In genomic region chr3:125090649-125091048, GRCh38 we compare ENCODE assay signal across 10 cellular contexts. TPM values are rescaled to one million over a fixed set of nuclear protein-coding genes. Genes with fewer than 3 reads are reported as not detected.
"Had no signal": no experiment of that assay in that cellular context is flagged by ENCODE, and none has a peak within 500 bp of the region (broad histone marks: within the 10 kb centered on the region; RNA-seq: fewer than 3 reads in every experiment).

No MANE protein-coding gene starts in this region.

- H3K4me3 ChIP-seq: K562 had no signal

- H3K27ac ChIP-seq: HL-60, KMS-11 had no signal

- H3K27ac Mint-ChIP-seq: IgD-negative memory B cell had no signal

- FAIRE-seq: HepG2, HTR-8/SVneo, K562 had no signal

- H3K4me2 ChIP-seq: KMS-11 had no signal

- H3K4me1 Mint-ChIP-seq: IgD-negative memory B cell had no signal

- H3K27me3 Mint-ChIP-seq: IgD-negative memory B cell had no signal

- H3K9ac ChIP-seq: KMS-11 had no signal

- DNase-seq: IMR-90, Kasumi-1, KBM-7, KG1 had no signal

- ATAC-seq: HepG2, K562 had no signal

- H3K36me3 Mint-ChIP-seq: IgD-negative memory B cell had no signal

- H3K4me3 Mint-ChIP-seq: IgD-negative memory B cell had no signal

RNA-seq across cellular contexts. Expression of gene HEG1, which starts 34.9 kb away (rescaled TPM):
- polyA plus RNA-seq: K562 had no signal
